Comparison of ENCODE assay signal across 26 cellular contexts in genomic region chr13:23718916-23719470, GRCh38.
DNase-seq lines count a peak whose midpoint lies in the region; ATAC-seq and TF ChIP-seq lines count a peak whose summit lies in the region.
"Had no signal": no experiment of that assay in that cellular context is flagged by ENCODE, and none has a peak within 500 bp of the region (broad histone marks: within the 10 kb centered on the region; RNA-seq: fewer than 3 reads in every experiment).

No MANE protein-coding gene starts in this region.

- POLR2A ChIA-PET in CD8-positive, alpha-beta memory T cell (lab: Charles Lee) = no interaction called here

- H3K9me3 Mint-ChIP-seq in memory B cell (peaks cover 9% of the 10 kb centered on the region), CD14-positive monocyte (peaks cover 2 to 10% (median 3%) of the 10 kb centered on the region in 7 donors), chondrocyte (ENCODE audit: low read depth) (no peaks in the 10 kb centered on the region)
- no peaks in the 10 kb centered on the region for H3K9me3 Mint-ChIP-seq in CD8-positive, alpha-beta memory T cell
- H3K9me3 Mint-ChIP-seq: activated naive CD4-positive, alpha-beta T cell treated with anti-CD3 and anti-CD28 coated beads, Interleukin-2, amount 10 ng/mL, durations not matched to agents 7 days and 5 days; activated T-helper 1 cell treated with anti-CD3 and anti-CD28 coated beads, Interleukin-12 subunit alpha, Interleukin-12 subunit beta, Interleukin-2, Interleukin-4 antibody, amounts not matched to agents 30 ng/mL and 10 ng/mL and 1 ng/mL, durations not matched to agents 14 hours and 24 hours and 36 hours had no signal

- no peaks in the 10 kb centered on the region for H3K9me3 ChIP-seq in CD8-positive, alpha-beta memory T cell (ENCODE audit: low read length)
- H3K9me3 ChIP-seq in mammary epithelial cell (replicated peaks; ENCODE audit: insufficient read depth, low read length) = no peaks in the 10 kb centered on the region
- H3K9me3 ChIP-seq: breast epithelium, heart left ventricle, sigmoid colon, SJSA1, testis had no signal

- no TSS peak for BruUV-seq in mammary epithelial cell (replicated peaks; lab: Mats Ljungman, UMichigan)

- DNase-seq in DMS53 (lab: John Stamatoyannopoulos, UW) (peak; percentile 71), NCI-H748 treated with DMSO at 0.1 percent for 48 hours (lab: John Stamatoyannopoulos, UW) (peak; percentile 85), memory B cell (ENCODE audit: low spot score in 2 of 2) (no peak), CD14-positive monocyte (ENCODE audit: low spot score) (no peak), chondrocyte (ENCODE audit: low spot score) (no peak), mammary epithelial cell (no peak)
- DNase-seq in CD8-positive, alpha-beta memory T cell = no peak
- DNase-seq: activated CD4-positive, alpha-beta T cell treated with anti-CD3 and anti-CD28 coated beads, Interleukin-2, amount 50 U/mL, for 4 hours; activated naive CD4-positive, alpha-beta T cell treated with anti-CD3 and anti-CD28 coated beads, Interleukin-2, amount 10 ng/mL, durations not matched to agents 7 days and 5 days; DMS79 treated with DMSO at 0.1 percent for 48 hours; effector CD4-positive, alpha-beta T cell; HCEC 1CT; heart left ventricle; KBM-7; NCI-H187 treated with DMSO at 0.1 percent for 48 hours; NCI-H226; NCI-H774; RPMI8226; sigmoid colon; stimulated activated CD4-positive, alpha-beta T cell treated with anti-CD3 and anti-CD28 coated beads, Interleukin-15, amount 100 ng/mL, for 24 hours; testis had no signal

- H3K36me3 Mint-ChIP-seq in memory B cell (peaks cover 14% of the 10 kb centered on the region), CD14-positive monocyte (no peaks in the 10 kb centered on the region), chondrocyte (ENCODE audit: low read depth) (no peaks in the 10 kb centered on the region)
- peaks cover 0 to 3% (median 0%) of the 10 kb centered on the region in 3 donors for H3K36me3 Mint-ChIP-seq in CD8-positive, alpha-beta memory T cell
- H3K36me3 Mint-ChIP-seq: activated naive CD4-positive, alpha-beta T cell treated with anti-CD3 and anti-CD28 coated beads, Interleukin-2, amount 10 ng/mL, durations not matched to agents 7 days and 5 days had no signal

- no peaks in the 10 kb centered on the region for H3K27me3 ChIP-seq in CD8-positive, alpha-beta memory T cell (ENCODE audit: insufficient read depth, low read length, poor library complexity, severe bottlenecking)
- H3K27me3 ChIP-seq in mammary epithelial cell (ENCODE audit: insufficient read depth, low read length) = no peaks in the 10 kb centered on the region
- H3K27me3 ChIP-seq: breast epithelium, heart left ventricle, sigmoid colon, SJSA1, testis had no signal

- no peak overlapping the region for H3K9ac ChIP-seq in mammary epithelial cell (ENCODE audit: insufficient read depth, low read length)

- H3K4me2 ChIP-seq in mammary epithelial cell (ENCODE audit: insufficient read depth, low read depth, low read length) = no peak overlapping the region

- ATAC-seq in memory B cell (ENCODE audit: low read depth) = no peak
- ATAC-seq: heart left ventricle had no signal

- H3K27ac Mint-ChIP-seq in memory B cell (peak overlapping the region; percentile 56), CD14-positive monocyte (no peak overlapping the region), chondrocyte (ENCODE audit: unreplicated experiment) (no peak overlapping the region)
- peak overlapping the region in 1 of 8 donors; percentile 23 for H3K27ac Mint-ChIP-seq in CD8-positive, alpha-beta memory T cell
- H3K27ac Mint-ChIP-seq: activated naive CD4-positive, alpha-beta T cell treated with anti-CD3 and anti-CD28 coated beads, Interleukin-2, amount 10 ng/mL, durations not matched to agents 7 days and 5 days; activated T-helper 1 cell treated with anti-CD3 and anti-CD28 coated beads, Interleukin-12 subunit alpha, Interleukin-12 subunit beta, Interleukin-2, Interleukin-4 antibody, amounts not matched to agents 30 ng/mL and 10 ng/mL and 1 ng/mL, durations not matched to agents 14 hours and 24 hours and 36 hours; progenitor cell of endocrine pancreas had no signal

- no peak overlapping the region for H3K4me3 Mint-ChIP-seq in memory B cell
- no peak overlapping the region for H3K4me3 Mint-ChIP-seq in CD8-positive, alpha-beta memory T cell
- no peak overlapping the region for H3K4me3 Mint-ChIP-seq in CD14-positive monocyte
- H3K4me3 Mint-ChIP-seq in chondrocyte (ENCODE audit: unreplicated experiment) = no peak overlapping the region
- H3K4me3 Mint-ChIP-seq: activated naive CD4-positive, alpha-beta T cell treated with anti-CD3 and anti-CD28 coated beads, Interleukin-2, amount 10 ng/mL, durations not matched to agents 7 days and 5 days; activated T-helper 1 cell treated with anti-CD3 and anti-CD28 coated beads, Interleukin-12 subunit alpha, Interleukin-12 subunit beta, Interleukin-2, Interleukin-4 antibody, amounts not matched to agents 30 ng/mL and 10 ng/mL and 1 ng/mL, durations not matched to agents 14 hours and 24 hours and 36 hours had no signal

- CTCF ChIA-PET in CD8-positive, alpha-beta memory T cell (lab: Charles Lee) = no interaction called here
- CTCF ChIA-PET in mammary epithelial cell (lab: Charles Lee; ENCODE audit: low non-redundant PET) = interaction anchor here (0.6 kb wide), 1 partner anchor 36 kb away, joined by 3 read pairs; no protein-coding TSS in a partner anchor

- H3K4me1 Mint-ChIP-seq in memory B cell (peaks cover 5% of the 10 kb centered on the region), CD14-positive monocyte (no peaks in the 10 kb centered on the region), chondrocyte (ENCODE audit: low read depth) (peaks cover 13% of the 10 kb centered on the region)
- H3K4me1 Mint-ChIP-seq in CD8-positive, alpha-beta memory T cell = peaks cover 0 to 9% (median 2%) of the 10 kb centered on the region in 3 donors

- H3K36me3 ChIP-seq in CD8-positive, alpha-beta memory T cell (ENCODE audit: insufficient read depth, low read length) = no peaks in the 10 kb centered on the region
- no peaks in the 10 kb centered on the region for H3K36me3 ChIP-seq in mammary epithelial cell (ENCODE audit: insufficient read depth, low read length)
- H3K36me3 ChIP-seq: breast epithelium, heart left ventricle, sigmoid colon, SJSA1 had no signal

- no peaks in the 10 kb centered on the region for H4K20me1 ChIP-seq in mammary epithelial cell (ENCODE audit: insufficient read depth, low read length)

- H3K79me2 ChIP-seq in mammary epithelial cell (ENCODE audit: insufficient read depth, low read length) = no peaks in the 10 kb centered on the region

- WGBS in mammary epithelial cell (ENCODE audit: low coverage, missing lambda C conversion rate) = 7% methylated on average over 2 of the region's 2 CpGs

- in situ Hi-C loops in mammary epithelial cell (cut with MboI; ENCODE audit: low sequenced_read_pairs in 2 of 2) = no loop called here

- dilution Hi-C loops in mammary epithelial cell (cut with HindIII; ENCODE audit: low sequenced_read_pairs) = no loop called here

- H3K27me3 Mint-ChIP-seq in memory B cell (peaks cover 7% of the 10 kb centered on the region), CD14-positive monocyte (ENCODE audit: low read depth in 3 of 3) (peaks cover 0 to 3% (median 2%) of the 10 kb centered on the region in 3 donors), chondrocyte (ENCODE audit: low read depth) (no peaks in the 10 kb centered on the region)
- no peaks in the 10 kb centered on the region for H3K27me3 Mint-ChIP-seq in CD8-positive, alpha-beta memory T cell

- H2AFZ ChIP-seq in mammary epithelial cell (ENCODE audit: low read depth, low read length) = no peak overlapping the region

- TF ChIP-seq CTCF in C4-2B (conservative IDR thresholded peaks at IDR 0.05) (no peak), CD14-positive monocyte (IDR thresholded peaks at IDR 0.05) (no peak), chondrocyte (IDR thresholded peaks at IDR 0.05) (no peak), mammary epithelial cell (conservative IDR thresholded peaks at IDR 0.05 in 1 of 2, IDR thresholded peaks at IDR 0.05 in 1 of 2; ENCODE audit: extremely low read depth in 1 of 2, insufficient read depth in 1 of 2, low read depth in 1 of 2, low read length in 2 of 2) (no peak)

- no peaks in the 10 kb centered on the region for H3K4me1 ChIP-seq in CD8-positive, alpha-beta memory T cell (ENCODE audit: insufficient read depth, low read length)
- no peaks in the 10 kb centered on the region for H3K4me1 ChIP-seq in mammary epithelial cell (ENCODE audit: insufficient read depth, low read length)
- H3K4me1 ChIP-seq: breast epithelium, SJSA1 had no signal

- no peak overlapping the region for H3K4me3 ChIP-seq in CD8-positive, alpha-beta memory T cell (ENCODE audit: low read length)
- no peak overlapping the region for H3K4me3 ChIP-seq in mammary epithelial cell (replicated peaks in 1 of 3; ENCODE audit: insufficient read depth in 1 of 3, low read depth in 2 of 3, low read length in 3 of 3)
- H3K4me3 ChIP-seq: breast epithelium, heart left ventricle, sigmoid colon, SJSA1, testis had no signal

- intact Hi-C loops in CD14-positive monocyte (cut with micrococcal nuclease) (no loop called here), mammary epithelial cell (cut with micrococcal nuclease) (loop anchor here (2.0 to 5.0 kb wide), 2 partner anchors 168 to 252 kb away; partner anchors contain the start of gene MIPEP)

- H3K27ac ChIP-seq in C4-2B = peak overlapping the region; percentile 37; the same call in 1 of the 2 replicates
- H3K27ac ChIP-seq in CD8-positive, alpha-beta memory T cell (ENCODE audit: low read depth, low read length) = no peak overlapping the region
- no peak overlapping the region for H3K27ac ChIP-seq in mammary epithelial cell (ENCODE audit: insufficient read depth, low read depth, low read length)
- H3K27ac ChIP-seq: breast epithelium, heart left ventricle, sigmoid colon, SJSA1, testis had no signal

Comparison
In these comparisons a context has a peak if more than half of its experiments do, and no peak if none do; other contexts are left out.
1. DNase-seq: peak in DMS53 (single experiment) and NCI-H748 treated with DMSO at 0.1 percent for 48 hours (single experiment); none in memory B cell (0 of 2), CD8-positive, alpha-beta memory T cell (0 of 5), CD14-positive monocyte (single experiment), chondrocyte (single experiment) and mammary epithelial cell (single experiment).